Comparison of ENCODE assay signal across 14 cellular contexts in genomic region chr1:28595412-28596191, GRCh38.
"Had no signal": no experiment of that assay in that cellular context is flagged by ENCODE, and none has a peak within 500 bp of the region (broad histone marks: within the 10 kb centered on the region; RNA-seq: fewer than 3 reads in every experiment).

No MANE protein-coding gene starts in this region.

- H3K36me3 ChIP-seq: breast epithelium, heart left ventricle, ovary, sigmoid colon, upper lobe of right lung had no signal

- H3K4me3 ChIP-seq: breast epithelium, heart left ventricle, lung, ovary, sigmoid colon, spleen, upper lobe of right lung had no signal

- H3K27me3 ChIP-seq: breast epithelium, heart left ventricle, ovary, sigmoid colon, upper lobe of right lung had no signal

- DNase-seq: activated naive CD4-positive, alpha-beta T cell treated with Interleukin-2 at 50 U/mL for 16 hours; activated naive CD8-positive, alpha-beta T cell treated with anti-CD3 and anti-CD28 coated beads, Interleukin-2, amount 50 U/mL, for 24 hours; effector memory CD8-positive, alpha-beta T cell; heart left ventricle; left cardiac atrium; midbrain; sigmoid colon; stimulated activated naive CD8-positive, alpha-beta T cell treated with anti-CD3 and anti-CD28 coated beads, Interleukin-15, amount 100 ng/mL, for 72 hours; upper lobe of right lung had no signal

- ATAC-seq: activated naive CD8-positive, alpha-beta T cell treated with anti-CD3 and anti-CD28 coated beads, Interleukin-2, amount 50 U/mL, for 24 hours; activated T-helper 17 cell treated with anti-CD3 and anti-CD28 coated beads, Interleukin-2, amount 50 U/mL, for 72 hours; effector memory CD8-positive, alpha-beta T cell; heart left ventricle; left cardiac atrium; stimulated activated naive CD8-positive, alpha-beta T cell treated with anti-CD3 and anti-CD28 coated beads, Interleukin-15, amount 100 ng/mL, for 72 hours; upper lobe of right lung had no signal

- H3K27ac ChIP-seq: heart left ventricle, ovary, sigmoid colon, spleen, upper lobe of right lung had no signal

- H3K9me3 ChIP-seq: breast epithelium, heart left ventricle, ovary, sigmoid colon, spleen, upper lobe of right lung had no signal
